In the genomic region with DNA sequence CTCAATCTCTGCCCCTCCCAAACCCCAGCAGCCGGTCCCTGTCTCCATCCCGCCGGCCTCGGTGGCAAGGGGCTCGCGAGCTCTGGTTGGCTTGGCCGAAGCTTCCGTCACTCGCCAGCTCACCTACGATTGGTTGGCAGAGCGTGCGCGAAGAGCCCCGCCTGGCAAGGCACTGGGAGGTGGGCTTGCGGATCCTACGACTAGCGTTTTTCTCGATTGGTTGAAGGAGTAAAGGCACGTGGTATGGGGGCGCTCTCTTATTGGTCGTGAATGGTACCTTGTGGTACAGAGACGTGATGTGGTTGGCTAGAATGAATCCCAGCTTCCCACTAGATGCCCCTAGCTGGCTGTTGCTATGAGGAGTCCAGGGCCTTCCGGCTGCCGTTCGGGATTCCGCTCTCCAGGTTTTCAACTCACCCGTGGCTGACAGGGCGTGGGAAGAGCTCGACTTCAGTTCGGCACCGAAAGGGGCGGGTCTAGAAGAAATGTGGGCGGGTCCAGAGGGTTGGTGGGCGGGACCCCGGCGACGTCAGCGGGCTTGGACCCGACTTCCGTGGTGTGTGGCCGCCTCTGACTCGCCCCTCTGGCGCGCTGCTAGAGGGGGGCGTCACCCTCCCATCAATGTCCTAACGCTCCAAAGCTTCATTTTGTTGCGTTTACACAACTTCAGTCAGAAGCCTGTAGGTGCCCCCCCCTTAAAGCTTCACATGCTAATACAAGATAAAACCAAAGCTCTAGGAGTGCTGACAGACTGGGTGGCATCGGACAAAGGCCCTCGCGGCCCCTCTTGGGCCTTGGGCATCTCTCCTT, we compare ENCODE assay signal across 1 cellular context.
TF ChIP-seq lines count a peak whose summit lies in the region.

No MANE protein-coding gene starts in this region.

TF ChIP-seq in K562, 482 proteins besides CTCF, POLR2A, EP300 and RAD21 (continued from another document and continues in another):
- TF ChIP-seq, protein P1, sequence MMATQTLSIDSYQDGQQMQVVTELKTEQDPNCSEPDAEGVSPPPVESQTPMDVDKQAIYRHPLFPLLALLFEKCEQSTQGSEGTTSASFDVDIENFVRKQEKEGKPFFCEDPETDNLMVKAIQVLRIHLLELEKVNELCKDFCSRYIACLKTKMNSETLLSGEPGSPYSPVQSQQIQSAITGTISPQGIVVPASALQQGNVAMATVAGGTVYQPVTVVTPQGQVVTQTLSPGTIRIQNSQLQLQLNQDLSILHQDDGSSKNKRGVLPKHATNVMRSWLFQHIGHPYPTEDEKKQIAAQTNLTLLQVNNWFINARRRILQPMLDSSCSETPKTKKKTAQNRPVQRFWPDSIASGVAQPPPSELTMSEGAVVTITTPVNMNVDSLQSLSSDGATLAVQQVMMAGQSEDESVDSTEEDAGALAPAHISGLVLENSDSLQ (IDR thresholded peaks at IDR 0.05) = peak; percentile 72
- TF ChIP-seq GABPB1 (CRISPR knock-in tag; IDR thresholded peaks at IDR 0.05) = peak; percentile 68
- peak in 1 of 2 experiments; percentile 33; a peak in 1 of 4 replicates for TF ChIP-seq TEAD1 (CRISPR knock-in tag; IDR thresholded peaks at IDR 0.05)
- TF ChIP-seq, protein P2, sequence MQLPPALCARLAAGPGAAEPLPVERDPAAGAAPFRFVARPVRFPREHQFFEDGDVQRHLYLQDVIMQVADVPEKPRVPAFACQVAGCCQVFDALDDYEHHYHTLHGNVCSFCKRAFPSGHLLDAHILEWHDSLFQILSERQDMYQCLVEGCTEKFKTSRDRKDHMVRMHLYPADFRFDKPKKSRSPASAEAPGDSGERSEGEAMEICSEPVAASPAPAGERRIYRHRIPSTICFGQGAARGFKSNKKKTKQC (CRISPR knock-in tag; IDR thresholded peaks at IDR 0.05) = 0 out of 2 replicates have a peak, but pooled peaks have one; percentile 34
- TF ChIP-seq, protein P3, sequence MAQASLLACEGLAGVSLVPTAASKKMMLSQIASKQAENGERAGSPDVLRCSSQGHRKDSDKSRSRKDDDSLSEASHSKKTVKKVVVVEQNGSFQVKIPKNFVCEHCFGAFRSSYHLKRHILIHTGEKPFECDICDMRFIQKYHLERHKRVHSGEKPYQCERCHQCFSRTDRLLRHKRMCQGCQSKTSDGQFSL (CRISPR knock-in tag; IDR thresholded peaks at IDR 0.05) = no peak
- TF ChIP-seq, protein P3 (tag; IDR thresholded peaks at IDR 0.05) = peak in 1 of 2 experiments; percentile 31; a peak in 1 of 4 replicates
- TF ChIP-seq, protein P4, sequence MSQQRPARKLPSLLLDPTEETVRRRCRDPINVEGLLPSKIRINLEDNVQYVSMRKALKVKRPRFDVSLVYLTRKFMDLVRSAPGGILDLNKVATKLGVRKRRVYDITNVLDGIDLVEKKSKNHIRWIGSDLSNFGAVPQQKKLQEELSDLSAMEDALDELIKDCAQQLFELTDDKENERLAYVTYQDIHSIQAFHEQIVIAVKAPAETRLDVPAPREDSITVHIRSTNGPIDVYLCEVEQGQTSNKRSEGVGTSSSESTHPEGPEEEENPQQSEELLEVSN (IDR thresholded peaks at IDR 0.05; ENCODE audit: borderline replicate concordance in 1 of 2, extremely low read depth in 1 of 2, insufficient read depth in 1 of 2, insufficient read length in 1 of 2, low read depth in 1 of 2, low read length in 1 of 2, poor library complexity in 1 of 2, severe bottlenecking in 1 of 2) = peak in 1 of 2 experiments; percentile 40
- TF ChIP-seq SP1 (CRISPR knock-in tag; IDR thresholded peaks at IDR 0.05) = peak; percentile 90
- TF ChIP-seq ATF7 (IDR thresholded peaks at IDR 0.05) = peak; percentile 61
- TF ChIP-seq, protein P5, sequence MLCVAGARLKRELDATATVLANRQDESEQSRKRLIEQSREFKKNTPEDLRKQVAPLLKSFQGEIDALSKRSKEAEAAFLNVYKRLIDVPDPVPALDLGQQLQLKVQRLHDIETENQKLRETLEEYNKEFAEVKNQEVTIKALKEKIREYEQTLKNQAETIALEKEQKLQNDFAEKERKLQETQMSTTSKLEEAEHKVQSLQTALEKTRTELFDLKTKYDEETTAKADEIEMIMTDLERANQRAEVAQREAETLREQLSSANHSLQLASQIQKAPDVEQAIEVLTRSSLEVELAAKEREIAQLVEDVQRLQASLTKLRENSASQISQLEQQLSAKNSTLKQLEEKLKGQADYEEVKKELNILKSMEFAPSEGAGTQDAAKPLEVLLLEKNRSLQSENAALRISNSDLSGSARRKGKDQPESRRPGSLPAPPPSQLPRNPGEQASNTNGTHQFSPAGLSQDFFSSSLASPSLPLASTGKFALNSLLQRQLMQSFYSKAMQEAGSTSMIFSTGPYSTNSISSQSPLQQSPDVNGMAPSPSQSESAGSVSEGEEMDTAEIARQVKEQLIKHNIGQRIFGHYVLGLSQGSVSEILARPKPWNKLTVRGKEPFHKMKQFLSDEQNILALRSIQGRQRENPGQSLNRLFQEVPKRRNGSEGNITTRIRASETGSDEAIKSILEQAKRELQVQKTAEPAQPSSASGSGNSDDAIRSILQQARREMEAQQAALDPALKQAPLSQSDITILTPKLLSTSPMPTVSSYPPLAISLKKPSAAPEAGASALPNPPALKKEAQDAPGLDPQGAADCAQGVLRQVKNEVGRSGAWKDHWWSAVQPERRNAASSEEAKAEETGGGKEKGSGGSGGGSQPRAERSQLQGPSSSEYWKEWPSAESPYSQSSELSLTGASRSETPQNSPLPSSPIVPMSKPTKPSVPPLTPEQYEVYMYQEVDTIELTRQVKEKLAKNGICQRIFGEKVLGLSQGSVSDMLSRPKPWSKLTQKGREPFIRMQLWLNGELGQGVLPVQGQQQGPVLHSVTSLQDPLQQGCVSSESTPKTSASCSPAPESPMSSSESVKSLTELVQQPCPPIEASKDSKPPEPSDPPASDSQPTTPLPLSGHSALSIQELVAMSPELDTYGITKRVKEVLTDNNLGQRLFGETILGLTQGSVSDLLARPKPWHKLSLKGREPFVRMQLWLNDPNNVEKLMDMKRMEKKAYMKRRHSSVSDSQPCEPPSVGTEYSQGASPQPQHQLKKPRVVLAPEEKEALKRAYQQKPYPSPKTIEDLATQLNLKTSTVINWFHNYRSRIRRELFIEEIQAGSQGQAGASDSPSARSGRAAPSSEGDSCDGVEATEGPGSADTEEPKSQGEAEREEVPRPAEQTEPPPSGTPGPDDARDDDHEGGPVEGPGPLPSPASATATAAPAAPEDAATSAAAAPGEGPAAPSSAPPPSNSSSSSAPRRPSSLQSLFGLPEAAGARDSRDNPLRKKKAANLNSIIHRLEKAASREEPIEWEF (CRISPR knock-in tag; IDR thresholded peaks at IDR 0.05) = no peak
- TF ChIP-seq BHLHE40 (IDR thresholded peaks at IDR 0.05; ENCODE audit: low read length) = no peak
- peak; percentile 69; the same call in 1 of the 2 replicates for TF ChIP-seq FOXP1 (CRISPR knock-in tag; IDR thresholded peaks at IDR 0.05)
- no peak for TF ChIP-seq ZNF134 (CRISPR knock-in tag; conservative IDR thresholded peaks at IDR 0.05)
- peak; percentile 13 for TF ChIP-seq MEIS2 (IDR thresholded peaks at IDR 0.05; ENCODE audit: partially characterized antibody)
- TF ChIP-seq ZNF551 (CRISPR knock-in tag; IDR thresholded peaks at IDR 0.05) = no peak
- no peak for TF ChIP-seq PHF21A (IDR thresholded peaks at IDR 0.05; ENCODE audit: borderline replicate concordance, low read depth)
- TF ChIP-seq NR2C2 (CRISPR knock-in tag; IDR thresholded peaks at IDR 0.05) = no peak
- TF ChIP-seq NR2C2 (tag; IDR thresholded peaks at IDR 0.05) = 0 out of 2 replicates have a peak, but pooled peaks have one; percentile 22
- no peak for TF ChIP-seq TRIM28 (IDR thresholded peaks at IDR 0.05)
- TF ChIP-seq, protein P6, sequence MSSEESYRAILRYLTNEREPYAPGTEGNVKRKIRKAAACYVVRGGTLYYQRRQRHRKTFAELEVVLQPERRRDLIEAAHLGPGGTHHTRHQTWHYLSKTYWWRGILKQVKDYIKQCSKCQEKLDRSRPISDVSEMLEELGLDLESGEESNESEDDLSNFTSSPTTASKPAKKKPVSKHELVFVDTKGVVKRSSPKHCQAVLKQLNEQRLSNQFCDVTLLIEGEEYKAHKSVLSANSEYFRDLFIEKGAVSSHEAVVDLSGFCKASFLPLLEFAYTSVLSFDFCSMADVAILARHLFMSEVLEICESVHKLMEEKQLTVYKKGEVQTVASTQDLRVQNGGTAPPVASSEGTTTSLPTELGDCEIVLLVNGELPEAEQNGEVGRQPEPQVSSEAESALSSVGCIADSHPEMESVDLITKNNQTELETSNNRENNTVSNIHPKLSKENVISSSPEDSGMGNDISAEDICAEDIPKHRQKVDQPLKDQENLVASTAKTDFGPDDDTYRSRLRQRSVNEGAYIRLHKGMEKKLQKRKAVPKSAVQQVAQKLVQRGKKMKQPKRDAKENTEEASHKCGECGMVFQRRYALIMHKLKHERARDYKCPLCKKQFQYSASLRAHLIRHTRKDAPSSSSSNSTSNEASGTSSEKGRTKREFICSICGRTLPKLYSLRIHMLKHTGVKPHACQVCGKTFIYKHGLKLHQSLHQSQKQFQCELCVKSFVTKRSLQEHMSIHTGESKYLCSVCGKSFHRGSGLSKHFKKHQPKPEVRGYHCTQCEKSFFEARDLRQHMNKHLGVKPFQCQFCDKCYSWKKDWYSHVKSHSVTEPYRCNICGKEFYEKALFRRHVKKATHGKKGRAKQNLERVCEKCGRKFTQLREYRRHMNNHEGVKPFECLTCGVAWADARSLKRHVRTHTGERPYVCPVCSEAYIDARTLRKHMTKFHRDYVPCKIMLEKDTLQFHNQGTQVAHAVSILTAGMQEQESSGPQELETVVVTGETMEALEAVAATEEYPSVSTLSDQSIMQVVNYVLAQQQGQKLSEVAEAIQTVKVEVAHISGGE (CRISPR knock-in tag; IDR thresholded peaks at IDR 0.05) = peak in 1 of 3 experiments; percentile 1; a peak in 1 of 6 replicates
- peak; percentile 50; the same call in 1 of the 2 replicates for TF ChIP-seq NFRKB (IDR thresholded peaks at IDR 0.05; ENCODE audit: low read depth)
- no peak for TF ChIP-seq ELF2 (CRISPR knock-in tag; IDR thresholded peaks at IDR 0.05)
- TF ChIP-seq MYC (IDR thresholded peaks at IDR 0.05; ENCODE audit: low read depth, low read length) = peak; percentile 12; the same call in 1 of the 2 replicates
- TF ChIP-seq MYC (CRISPR knock-in tag; IDR thresholded peaks at IDR 0.05; ENCODE audit: borderline replicate concordance, low read depth) = no peak
- TF ChIP-seq PHTF2 (CRISPR knock-in tag; IDR thresholded peaks at IDR 0.05) = no peak
- TF ChIP-seq BDP1 (IDR thresholded peaks at IDR 0.05; ENCODE audit: insufficient read depth, insufficient read length) = no peak
- TF ChIP-seq, protein P7, sequence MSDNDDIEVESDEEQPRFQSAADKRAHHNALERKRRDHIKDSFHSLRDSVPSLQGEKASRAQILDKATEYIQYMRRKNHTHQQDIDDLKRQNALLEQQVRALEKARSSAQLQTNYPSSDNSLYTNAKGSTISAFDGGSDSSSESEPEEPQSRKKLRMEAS (CRISPR knock-in tag; IDR thresholded peaks at IDR 0.05) = 0 out of 2 replicates have a peak, but pooled peaks have one; percentile 19
- TF ChIP-seq, protein P8, sequence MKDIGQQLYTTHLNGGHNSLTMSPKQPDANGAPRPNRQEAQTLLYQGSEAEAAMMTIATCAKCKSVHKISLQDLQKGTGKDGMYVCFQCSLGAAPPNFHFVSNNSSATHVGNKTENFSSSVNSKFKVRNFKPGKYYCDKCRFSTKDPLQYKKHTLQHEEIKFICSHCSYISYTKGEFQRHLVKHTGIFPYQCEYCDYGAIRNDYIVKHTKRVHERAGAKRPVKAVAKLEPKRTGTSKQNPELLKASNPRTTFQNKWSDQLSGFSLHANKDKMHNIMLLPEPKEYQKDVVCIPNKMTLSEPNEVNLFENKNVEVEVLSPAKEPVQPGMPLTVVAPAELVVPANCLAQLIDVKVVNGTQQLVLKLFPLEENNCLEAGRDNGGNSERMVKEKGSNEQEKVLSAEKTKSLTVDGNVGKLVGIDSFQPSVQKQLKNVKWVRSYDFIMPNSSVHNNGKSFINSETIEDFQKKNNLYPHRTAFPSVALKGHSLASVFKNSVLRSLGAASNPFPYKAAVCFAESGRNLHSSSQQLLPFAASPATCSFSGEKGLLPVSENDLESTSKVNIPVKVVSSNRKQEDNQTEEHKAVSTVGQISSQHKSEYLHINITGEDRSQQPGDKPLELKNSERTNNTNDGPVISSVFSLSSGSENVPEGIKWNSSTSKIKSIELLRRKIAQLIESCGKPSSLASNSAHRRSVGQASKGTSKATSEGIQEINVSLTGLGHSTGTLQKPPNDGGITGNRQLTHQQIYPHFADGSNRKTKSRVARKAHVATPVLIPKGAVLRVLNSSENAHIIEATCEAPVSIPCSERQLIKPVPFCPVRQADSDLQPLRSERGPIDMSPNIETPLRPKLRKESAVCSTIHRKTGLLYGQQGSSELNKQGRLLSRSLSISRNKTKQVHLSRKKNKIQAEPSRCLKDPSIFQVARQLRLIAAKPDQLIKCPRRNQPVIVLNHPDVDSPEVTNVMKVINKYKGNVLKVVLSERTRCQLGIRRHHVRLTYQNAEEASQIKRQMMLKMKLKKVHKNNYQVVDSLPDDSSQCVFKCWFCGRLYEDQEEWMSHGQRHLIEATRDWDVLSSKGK (CRISPR knock-in tag; IDR thresholded peaks at IDR 0.05) = no peak
- 0 out of 2 replicates have a peak, but pooled peaks have one; percentile 37 for TF ChIP-seq ZNF282 (CRISPR knock-in tag; IDR thresholded peaks at IDR 0.05)
- TF ChIP-seq DNMT1 (IDR thresholded peaks at IDR 0.05) = no peak
- TF ChIP-seq PPARD (CRISPR knock-in tag; IDR thresholded peaks at IDR 0.05) = no peak
- TF ChIP-seq SIN3A (IDR thresholded peaks at IDR 0.05; ENCODE audit: borderline replicate concordance in 2 of 2, control insufficient read depth in 1 of 2, low read depth in 2 of 2, low read length in 2 of 2) = peak in 1 of 2 experiments; percentile 49; a peak in 1 of 4 replicates
- peak; percentile 68 for TF ChIP-seq SAP30 (IDR thresholded peaks at IDR 0.05; ENCODE audit: borderline replicate concordance, insufficient read depth, low read depth, low read length, poor library complexity, severe bottlenecking)
- no peak for TF ChIP-seq ZNF197 (CRISPR knock-in tag; IDR thresholded peaks at IDR 0.05; ENCODE audit: low read depth)
- TF ChIP-seq XRCC5 (IDR thresholded peaks at IDR 0.05; ENCODE audit: low read depth, low read length) = no peak
- TF ChIP-seq SREBF1 (IDR thresholded peaks at IDR 0.05; ENCODE audit: borderline replicate concordance, low read depth, low read length) = no peak
- no peak for TF ChIP-seq ZSCAN32 (CRISPR knock-in tag; IDR thresholded peaks at IDR 0.05)
